In the genomic region with DNA sequence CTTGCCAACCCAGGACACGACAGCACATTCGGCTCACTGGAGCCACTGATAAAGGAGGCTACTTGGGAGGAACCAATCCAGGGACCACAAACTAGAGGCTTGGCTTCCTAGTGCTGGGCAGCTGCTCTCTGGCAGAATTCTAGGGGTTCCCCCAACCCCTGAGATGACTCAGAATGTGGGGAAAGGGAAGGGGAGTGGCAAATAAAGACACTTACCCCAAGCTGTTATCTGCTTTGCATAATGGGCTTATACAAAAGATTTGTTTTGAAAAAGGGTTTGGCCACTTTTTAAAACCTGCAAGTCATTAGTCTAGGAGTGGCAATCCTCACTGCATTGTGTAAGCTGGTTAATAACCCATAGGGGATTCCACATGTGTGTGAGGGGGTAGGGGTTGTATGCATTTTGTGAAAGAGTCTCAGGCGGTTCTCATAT, we compare ENCODE assay signal across 10 cellular contexts.
A peak's percentile ranks its signal among the peaks of the same experiment; 100 is the strongest.
DNase-seq lines count a peak whose midpoint lies in the region; ATAC-seq lines count a peak whose summit lies in the region.
"Had no signal": no experiment of that assay in that cellular context is flagged by ENCODE, and none has a peak within 500 bp of the region (broad histone marks: within the 10 kb centered on the region; RNA-seq: fewer than 3 reads in every experiment).

No MANE protein-coding gene starts in this region.

- peaks cover 16% of the 10 kb centered on the region for H3K27me3 Mint-ChIP-seq in activated naive CD4-positive, alpha-beta T cell treated with anti-CD3 and anti-CD28 coated beads for 36 hours (ENCODE audit: low read depth)
- H3K27me3 Mint-ChIP-seq in stimulated activated naive B cell treated with anti-CD40 and anti-IgM and Interleukin-4, amounts not matched to agents 10 μg/mL and 1 μg/mL and 100 μg/mL, for 72 hours = peaks cover 13 to 15% of the 10 kb centered on the region in 2 donors

- no peaks in the 10 kb centered on the region for H3K9me3 Mint-ChIP-seq in activated naive CD4-positive, alpha-beta T cell treated with anti-CD3 and anti-CD28 coated beads for 36 hours
- no peaks in the 10 kb centered on the region for H3K9me3 Mint-ChIP-seq in stimulated activated naive B cell treated with anti-CD40 and anti-IgM and Interleukin-4, amounts not matched to agents 10 μg/mL and 1 μg/mL and 100 μg/mL, for 72 hours
- H3K9me3 Mint-ChIP-seq: mesothelial cell of epicardium had no signal

- DNase-seq in activated naive CD4-positive, alpha-beta T cell treated with anti-CD3 and anti-CD28 coated beads for 36 hours = peak; percentile 11
- DNase-seq in activated naive CD4-positive, alpha-beta T cell treated with Interleukin-2 at 50 U/mL for 16 hours = no peak
- DNase-seq in stimulated activated naive B cell treated with anti-CD40 and anti-IgM and Interleukin-4, amounts not matched to agents 10 μg/mL and 1 μg/mL and 100 μg/mL, for 72 hours = peak; percentile 57
- DNase-seq in OCI-M2 (lab: John Stamatoyannopoulos, UW; ENCODE audit: unreplicated experiment) = no peak
- no peak for DNase-seq in Kasumi-1 (lab: John Stamatoyannopoulos, UW)
- DNase-seq in SW480 (ENCODE audit: low spot score) = no peak
- DNase-seq: stimulated activated CD4-positive, alpha-beta T cell treated with anti-CD3 and anti-CD28 coated beads, Interleukin-12 subunit alpha, Interleukin-12 subunit beta, amount 100 ng/mL, for 4 hours had no signal

- intact Hi-C loops in activated naive CD4-positive, alpha-beta T cell treated with anti-CD3 and anti-CD28 coated beads for 36 hours (cut with micrococcal nuclease) = loop anchor here (1.0 to 5.0 kb wide), 4 partner anchors 100 to 810 kb away; a partner anchor contains a TSS

- no peak overlapping the region for H3K4me3 Mint-ChIP-seq in activated naive CD4-positive, alpha-beta T cell treated with anti-CD3 and anti-CD28 coated beads for 36 hours
- no peak overlapping the region for H3K4me3 Mint-ChIP-seq in stimulated activated naive B cell treated with anti-CD40 and anti-IgM and Interleukin-4, amounts not matched to agents 10 μg/mL and 1 μg/mL and 100 μg/mL, for 72 hours
- H3K4me3 Mint-ChIP-seq: mesothelial cell of epicardium had no signal

- ATAC-seq in HG02571 (IDR thresholded peaks at IDR 0.05; ENCODE audit: unreplicated experiment) = peak; percentile 75
- peak; percentile 49 for ATAC-seq in HG03469 (IDR thresholded peaks at IDR 0.05; ENCODE audit: unreplicated experiment)
- ATAC-seq in stimulated activated naive B cell treated with anti-CD40 and anti-IgM and Interleukin-4, amounts not matched to agents 10 μg/mL and 1 μg/mL and 100 μg/mL, for 72 hours (replicated peaks) = peak; percentile 69 to 74

- no peak overlapping the region for H3K27ac Mint-ChIP-seq in activated naive CD4-positive, alpha-beta T cell treated with anti-CD3 and anti-CD28 coated beads for 36 hours
- H3K27ac Mint-ChIP-seq in stimulated activated naive B cell treated with anti-CD40 and anti-IgM and Interleukin-4, amounts not matched to agents 10 μg/mL and 1 μg/mL and 100 μg/mL, for 72 hours = no peak overlapping the region
- H3K27ac Mint-ChIP-seq: mesothelial cell of epicardium had no signal

- CTCF ChIA-PET in activated naive CD4-positive, alpha-beta T cell treated with anti-CD3 and anti-CD28 coated beads for 36 hours (lab: Charles Lee) = no interaction called here

- no peaks in the 10 kb centered on the region for H3K36me3 Mint-ChIP-seq in activated naive CD4-positive, alpha-beta T cell treated with anti-CD3 and anti-CD28 coated beads for 36 hours (ENCODE audit: low read depth)
- H3K36me3 Mint-ChIP-seq in stimulated activated naive B cell treated with anti-CD40 and anti-IgM and Interleukin-4, amounts not matched to agents 10 μg/mL and 1 μg/mL and 100 μg/mL, for 72 hours = no peaks in the 10 kb centered on the region
- H3K36me3 Mint-ChIP-seq: mesothelial cell of epicardium had no signal

- H3K4me1 Mint-ChIP-seq in activated naive CD4-positive, alpha-beta T cell treated with anti-CD3 and anti-CD28 coated beads for 36 hours (ENCODE audit: low read depth) = no peaks in the 10 kb centered on the region
- peaks cover 23 to 37% of the 10 kb centered on the region in 2 donors for H3K4me1 Mint-ChIP-seq in stimulated activated naive B cell treated with anti-CD40 and anti-IgM and Interleukin-4, amounts not matched to agents 10 μg/mL and 1 μg/mL and 100 μg/mL, for 72 hours

Comparison
In these comparisons a context has a peak if more than half of its experiments do, and no peak if none do; other contexts are left out.
1. DNase-seq: peak in activated naive CD4-positive, alpha-beta T cell treated with anti-CD3 and anti-CD28 coated beads for 36 hours (single experiment) and stimulated activated naive B cell treated with anti-CD40 and anti-IgM and Interleukin-4, amounts not matched to agents 10 μg/mL and 1 μg/mL and 100 μg/mL, for 72 hours (single experiment); none in activated naive CD4-positive, alpha-beta T cell treated with Interleukin-2 at 50 U/mL for 16 hours (single experiment), OCI-M2 (single experiment), Kasumi-1 (0 of 2) and SW480 (single experiment).
2. Peak in every context shown above with its lines, with median percentiles within 50 percentile points of each other: ATAC-seq.